In the genomic region with DNA sequence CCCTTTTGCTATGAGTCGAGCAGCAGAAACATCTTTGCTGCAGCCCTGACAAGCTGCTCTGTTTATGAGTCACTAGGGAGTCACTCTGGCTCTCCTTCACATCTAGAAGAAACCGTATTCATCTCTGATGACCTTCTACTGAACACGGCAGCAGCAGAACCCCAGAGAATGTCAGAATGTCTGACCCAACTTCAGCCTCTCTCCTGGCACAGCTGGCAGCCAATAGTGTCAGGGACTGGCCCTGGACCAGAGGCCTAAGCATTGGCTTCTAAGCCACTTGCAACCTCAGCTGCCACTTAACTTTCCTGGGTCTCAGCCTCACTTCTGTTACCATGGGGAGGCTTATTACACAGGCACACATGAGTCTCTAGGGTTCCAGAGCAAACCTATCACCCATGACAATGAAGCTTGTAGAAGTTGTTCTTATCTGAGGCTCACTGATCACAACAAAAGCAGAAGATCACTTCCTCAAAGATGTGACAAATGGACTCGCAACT, we compare ENCODE assay signal across 9 cellular contexts.
DNase-seq lines count a peak whose midpoint lies in the region; ATAC-seq, FAIRE-seq and TF ChIP-seq lines count a peak whose summit lies in the region.
"Had no signal": no experiment of that assay in that cellular context is flagged by ENCODE, and none has a peak within 500 bp of the region (broad histone marks: within the 10 kb centered on the region; RNA-seq: fewer than 3 reads in every experiment).

No MANE protein-coding gene starts in this region.

- no peaks in the 10 kb centered on the region for H3K36me3 ChIP-seq in RWPE2 (ENCODE audit: low read depth)
- no peaks in the 10 kb centered on the region for H3K36me3 ChIP-seq in heart left ventricle

- TF ChIP-seq POLR2A in heart left ventricle (IDR thresholded peaks at IDR 0.05) = no peak

- H3K9me3 ChIP-seq in RWPE2 (ENCODE audit: severe bottlenecking) (no peaks in the 10 kb centered on the region), heart left ventricle (no peaks in the 10 kb centered on the region)

- 55 to 65% (median 63%) methylated on average over 4 of the region's 4 CpGs for WGBS in heart left ventricle, 4 donors

- TF ChIP-seq CTCF in AG10803 (conservative IDR thresholded peaks at IDR 0.05; ENCODE audit: low read length) (no peak), RWPE2 (IDR thresholded peaks at IDR 0.05; ENCODE audit: poor library complexity, severe bottlenecking) (no peak), heart left ventricle (IDR thresholded peaks at IDR 0.05) (no peak)

- DNase-seq in AG10803 (ENCODE audit: low read depth) (peak; percentile 69), RWPE2 (ENCODE audit: low spot score) (no peak), heart left ventricle (no peak), NCI-H526 (lab: John Stamatoyannopoulos, UW) (no peak), GM19239 (ENCODE audit: insufficient read length, low spot score) (no peak), NOMO-1 treated with DMSO at 0.1 percent for 48 hours (lab: John Stamatoyannopoulos, UW; ENCODE audit: unreplicated experiment) (no peak)
- DNase-seq in central memory CD4-positive, alpha-beta T cell = no peak

- H3K27me3 ChIP-seq in RWPE2 (ENCODE audit: insufficient read depth, poor library complexity, severe bottlenecking) (no peaks in the 10 kb centered on the region), heart left ventricle (no peaks in the 10 kb centered on the region)

- no peak for FAIRE-seq in GM19239 (lab: Jason Lieb, UNC)

- H3K4me3 ChIP-seq in AG10803 (ENCODE audit: low read length) (no peak overlapping the region), RWPE2 (ENCODE audit: severe bottlenecking) (no peak overlapping the region), heart left ventricle (no peak overlapping the region)

- ATAC-seq in GM18907 (IDR thresholded peaks at IDR 0.05; ENCODE audit: unreplicated experiment) = peak; percentile 63
- ATAC-seq in RWPE2 (ENCODE audit: low read depth) = peak; percentile 89
- peak in 3 of 4 donors; percentile 34 to 72 (median 64) for ATAC-seq in heart left ventricle

- H3K4me1 ChIP-seq in RWPE2 (ENCODE audit: insufficient read depth, poor library complexity, severe bottlenecking) (no peaks in the 10 kb centered on the region), heart left ventricle (peaks cover 0 to 14% (median 3%) of the 10 kb centered on the region in 12 donors)
- H3K4me1 ChIP-seq: parathyroid adenoma had no signal

- H3K27ac ChIP-seq in RWPE2 (ENCODE audit: poor library complexity, severe bottlenecking) (no peak overlapping the region), heart left ventricle (no peak overlapping the region)
- H3K27ac ChIP-seq: parathyroid adenoma had no signal

- intact Hi-C loops in heart left ventricle (cut with DNase I) = loop anchor here in 1 of 10 donors (10.0 kb wide), 1 partner anchor 153 kb away; no protein-coding TSS in a partner anchor
